26 cellular contexts compared by ENCODE assay signal in genomic region chr5:113156271-113156878, GRCh38.
"Had no signal": no experiment of that assay in that cellular context is flagged by ENCODE, and none has a peak within 500 bp of the region (broad histone marks: within the 10 kb centered on the region; RNA-seq: fewer than 3 reads in every experiment).

No MANE protein-coding gene starts in this region.

- DNase-seq: activated CD4-positive, alpha-beta T cell treated with anti-CD3 and anti-CD28 coated beads for 48 hours; activated CD4-positive, alpha-beta T cell treated with anti-CD3 and anti-CD28 coated beads, Interleukin-2, amount 50 U/mL, for 4 hours; activated CD4-positive, CD25-positive, alpha-beta regulatory T cell treated with anti-CD3 and anti-CD28 coated beads, Interleukin-2, amount 50 U/mL, for 72 hours; activated CD8-positive, alpha-beta memory T cell treated with anti-CD3 and anti-CD28 coated beads, Interleukin-2, amount 50 U/mL, for 48 hours; activated CD8-positive, alpha-beta T cell treated with anti-CD3 and anti-CD28 coated beads, Interleukin-2, amount 10 ng/mL, durations not matched to agents 7 days and 5 days; activated naive CD4-positive, alpha-beta T cell treated with anti-CD3 and anti-CD28 coated beads, Interleukin-2, amount 50 U/mL, for 16 hours; activated naive CD8-positive, alpha-beta T cell treated with anti-CD3 and anti-CD28 coated beads, Interleukin-2, amount 10 ng/mL, durations not matched to agents 7 days and 5 days; activated T-cell treated with anti-CD3 and anti-CD28 coated beads, Interleukin-2, amount 50 U/mL, for 1 hour; adrenal gland; anterior cingulate cortex; caudate nucleus; MV-4-11; NCI-H1092 treated with DMSO at 0.1 percent for 48 hours; NCI-H1436; NCI-H1694 treated with DMSO at 0.1 percent for 48 hours; NCI-H2029 treated with DMSO at 0.1 percent for 48 hours; NCI-H510A treated with DMSO at 0.1 percent for 48 hours; NCI-H69; PC-3; SHP77; SW 1271 had no signal

- FAIRE-seq: RCC 7860 had no signal

- H3K4me3 ChIP-seq: adrenal gland, SJSA1 had no signal

- H3K4me2 ChIP-seq: KMS-11 had no signal

- H3K36me3 ChIP-seq: adrenal gland, SJSA1 had no signal

- H3K4me1 ChIP-seq: adrenal gland had no signal

- H3K9me3 ChIP-seq: adrenal gland, SJSA1 had no signal

- H3K9ac ChIP-seq: KMS-11 had no signal

- H3K27ac ChIP-seq: adrenal gland, KMS-11, SJSA1 had no signal

- H3K27me3 ChIP-seq: adrenal gland, SJSA1 had no signal

- ATAC-seq: activated CD8-positive, alpha-beta T cell treated with anti-CD3 and anti-CD28 coated beads, Interleukin-2, amount 10 ng/mL, durations not matched to agents 7 days and 5 days; PC-3; SK-N-SH treated with all-trans-retinoic acid at 6 μM for 48 hours; WTC11 had no signal
